ENCODE assay signal across 37 cellular contexts in the genomic region with DNA sequence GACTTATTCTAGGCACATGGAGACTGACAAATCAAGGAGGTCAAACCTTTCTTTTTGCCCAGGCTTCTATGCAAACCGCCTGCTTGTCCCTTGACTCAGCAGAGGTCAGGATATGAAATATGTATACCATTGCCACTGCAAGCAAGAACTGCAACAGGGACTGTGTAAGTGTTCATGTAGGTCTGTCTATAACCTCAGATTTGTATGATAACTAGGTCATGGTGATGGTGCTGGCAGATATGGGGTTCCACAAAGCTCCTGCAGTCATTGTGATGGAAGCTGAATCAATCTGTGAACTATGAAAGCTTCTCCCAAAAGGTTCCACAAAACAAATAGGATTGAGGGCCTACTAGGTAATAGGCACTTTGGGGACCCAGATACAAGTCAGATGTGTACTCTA.
"Had no signal": no experiment of that assay in that cellular context is flagged by ENCODE, and none has a peak within 500 bp of the region (broad histone marks: within the 10 kb centered on the region; RNA-seq: fewer than 3 reads in every experiment).

No MANE protein-coding gene starts in this region.

- H3K27me3 ChIP-seq: adrenal gland, ascending aorta, body of pancreas, brain microvascular endothelial cell, breast epithelium, cardiac muscle cell had no signal

- DNase-seq: activated effector memory CD4-positive, alpha-beta T cell treated with anti-CD3 and anti-CD28 coated beads, Interleukin-2, amount 50 U/mL, for 16 hours; activated effector memory CD4-positive, alpha-beta T cell treated with Interleukin-2 at 50 U/mL for 16 hours; activated gamma-delta T cell; activated gamma-delta T cell treated with Interleukin-2 at 50 U/mL for 16 hours; activated naive CD4-positive, alpha-beta T cell; activated naive CD4-positive, alpha-beta T cell treated with anti-CD3 and anti-CD28 coated beads for 36 hours; activated naive CD4-positive, alpha-beta T cell treated with anti-CD3 and anti-CD28 coated beads, Interleukin-2, amount 10 ng/mL, durations not matched to agents 7 days and 5 days; activated naive CD4-positive, alpha-beta T cell treated with anti-CD3 and anti-CD28 coated beads, Interleukin-2, amount 50 U/mL, for 16 hours; activated naive CD4-positive, alpha-beta T cell treated with Interleukin-2 at 50 U/mL for 16 hours; activated naive CD8-positive, alpha-beta T cell treated with anti-CD3 and anti-CD28 coated beads for 36 hours; activated naive CD8-positive, alpha-beta T cell treated with anti-CD3 and anti-CD28 coated beads, Interleukin-2, amount 10 ng/mL, durations not matched to agents 7 days and 5 days; activated naive CD8-positive, alpha-beta T cell treated with anti-CD3 and anti-CD28 coated beads, Interleukin-2, amount 50 U/mL, for 24 hours; activated T-cell treated with anti-CD3 and anti-CD28 coated beads, Interleukin-2, amount 50 U/mL, for 24 hours; activated T-cell treated with anti-CD3 and anti-CD28 coated beads, Interleukin-2, amount 50 U/mL, for 4 hours; activated T-cell treated with anti-CD3 and anti-CD28 coated beads, Interleukin-2, amount 50 U/mL, for 48 hours; activated T-cell treated with anti-CD3 and anti-CD28 coated beads, Interleukin-2, amount 50 U/mL, for 72 hours; adrenal gland; amniotic stem cell; amygdala; anterior cingulate cortex; aorta; brain microvascular endothelial cell; caudate nucleus; central memory CD4-positive, alpha-beta T cell; cerebellar nuclear complex had no signal

- H3K4me3 ChIP-seq: adrenal gland, ascending aorta, body of pancreas, breast epithelium, cardiac muscle cell had no signal

- H3K4me1 Mint-ChIP-seq: activated naive CD4-positive, alpha-beta T cell treated with anti-CD3 and anti-CD28 coated beads, Interleukin-2, amount 10 ng/mL, durations not matched to agents 7 days and 5 days; activated naive CD4-positive, alpha-beta T cell treated with anti-CD3 and anti-CD28 coated beads, Interleukin-2, amount 50 U/mL, for 24 hours; activated naive CD8-positive, alpha-beta T cell treated with anti-CD3 and anti-CD28 coated beads for 36 hours; activated naive CD8-positive, alpha-beta T cell treated with anti-CD3 and anti-CD28 coated beads, Interleukin-2, amount 10 ng/mL, durations not matched to agents 7 days and 5 days; activated naive CD8-positive, alpha-beta T cell treated with anti-CD3 and anti-CD28 coated beads, Interleukin-2, amount 50 U/mL, for 24 hours; activated T-helper 17 cell treated with anti-CD3 and anti-CD28 coated beads, Interleukin-2, amount 50 U/mL, for 72 hours; central memory CD8-positive, alpha-beta T cell had no signal

- H3K4me1 ChIP-seq: adrenal gland, ascending aorta, breast epithelium had no signal

- H3K27ac ChIP-seq: adrenal gland, ascending aorta, brain microvascular endothelial cell, breast epithelium, cardiac muscle cell had no signal

- H3K9me3 Mint-ChIP-seq: activated naive CD4-positive, alpha-beta T cell treated with anti-CD3 and anti-CD28 coated beads for 36 hours; activated naive CD4-positive, alpha-beta T cell treated with anti-CD3 and anti-CD28 coated beads, Interleukin-2, amount 10 ng/mL, durations not matched to agents 7 days and 5 days; activated naive CD4-positive, alpha-beta T cell treated with anti-CD3 and anti-CD28 coated beads, Interleukin-2, amount 50 U/mL, for 24 hours; activated naive CD4-positive, alpha-beta T cell treated with anti-CD3 and anti-CD28 coated beads, Interleukin-2, amount 50 U/mL, for 72 hours; activated naive CD8-positive, alpha-beta T cell treated with anti-CD3 and anti-CD28 coated beads for 36 hours; activated naive CD8-positive, alpha-beta T cell treated with anti-CD3 and anti-CD28 coated beads, Interleukin-2, amount 10 ng/mL, durations not matched to agents 7 days and 5 days; activated naive CD8-positive, alpha-beta T cell treated with anti-CD3 and anti-CD28 coated beads, Interleukin-2, amount 50 U/mL, for 24 hours; activated T-cell treated with anti-CD3 and anti-CD28 coated beads, Interleukin-2, amount 50 U/mL, for 24 hours; activated T-cell treated with anti-CD3 and anti-CD28 coated beads, Interleukin-2, amount 50 U/mL, for 4 hours; activated T-cell treated with anti-CD3 and anti-CD28 coated beads, Interleukin-2, amount 50 U/mL, for 72 hours; activated T-helper 1 cell treated with anti-CD3 and anti-CD28 coated beads, Interleukin-12 subunit alpha, Interleukin-12 subunit beta, Interleukin-2, Interleukin-4 antibody, amounts not matched to agents 30 ng/mL and 10 ng/mL and 1 ng/mL, durations not matched to agents 14 hours and 24 hours and 36 hours; activated T-helper 17 cell treated with anti-CD3 and anti-CD28 coated beads, Interleukin-2, amount 50 U/mL, for 72 hours; activated T-helper 2 cell treated with anti-CD3 and anti-CD28 coated beads, Interferon-gamma antibody, Interleukin-2, Interleukin-4, amounts not matched to agents 10 μg/mL and 5 μg/mL and 100 μg/mL, durations not matched to agents 14 hours and 24 hours and 36 hours; central memory CD8-positive, alpha-beta T cell had no signal

- H3K27me3 Mint-ChIP-seq: activated naive CD4-positive, alpha-beta T cell treated with anti-CD3 and anti-CD28 coated beads, Interleukin-2, amount 10 ng/mL, durations not matched to agents 7 days and 5 days; activated naive CD4-positive, alpha-beta T cell treated with anti-CD3 and anti-CD28 coated beads, Interleukin-2, amount 50 U/mL, for 24 hours; activated naive CD8-positive, alpha-beta T cell had no signal

- H3K4me3 Mint-ChIP-seq: activated naive CD4-positive, alpha-beta T cell treated with anti-CD3 and anti-CD28 coated beads for 36 hours; activated naive CD4-positive, alpha-beta T cell treated with anti-CD3 and anti-CD28 coated beads, Interleukin-2, amount 10 ng/mL, durations not matched to agents 7 days and 5 days; activated naive CD4-positive, alpha-beta T cell treated with anti-CD3 and anti-CD28 coated beads, Interleukin-2, amount 50 U/mL, for 24 hours; activated naive CD8-positive, alpha-beta T cell; activated naive CD8-positive, alpha-beta T cell treated with anti-CD3 and anti-CD28 coated beads for 36 hours; activated naive CD8-positive, alpha-beta T cell treated with anti-CD3 and anti-CD28 coated beads, Interleukin-2, amount 10 ng/mL, durations not matched to agents 7 days and 5 days; activated naive CD8-positive, alpha-beta T cell treated with anti-CD3 and anti-CD28 coated beads, Interleukin-2, amount 50 U/mL, for 24 hours; activated T-cell treated with anti-CD3 and anti-CD28 coated beads, Interleukin-2, amount 50 U/mL, for 24 hours; activated T-cell treated with anti-CD3 and anti-CD28 coated beads, Interleukin-2, amount 50 U/mL, for 4 hours; activated T-cell treated with anti-CD3 and anti-CD28 coated beads, Interleukin-2, amount 50 U/mL, for 72 hours; activated T-helper 1 cell treated with anti-CD3 and anti-CD28 coated beads, Interleukin-12 subunit alpha, Interleukin-12 subunit beta, Interleukin-2, Interleukin-4 antibody, amounts not matched to agents 30 ng/mL and 10 ng/mL and 1 ng/mL, durations not matched to agents 14 hours and 24 hours and 36 hours; activated T-helper 17 cell treated with anti-CD3 and anti-CD28 coated beads, Interleukin-2, amount 50 U/mL, for 72 hours; brain; central memory CD8-positive, alpha-beta T cell had no signal

- ATAC-seq: activated naive CD4-positive, alpha-beta T cell treated with anti-CD3 and anti-CD28 coated beads, Interleukin-2, amount 50 U/mL, for 72 hours; activated naive CD8-positive, alpha-beta T cell treated with anti-CD3 and anti-CD28 coated beads, Interleukin-2, amount 50 U/mL, for 24 hours; activated T-cell treated with anti-CD3 and anti-CD28 coated beads, Interleukin-2, amount 50 U/mL, for 4 hours; activated T-cell treated with anti-CD3 and anti-CD28 coated beads, Interleukin-2, amount 50 U/mL, for 72 hours; activated T-helper 17 cell treated with anti-CD3 and anti-CD28 coated beads, Interleukin-2, amount 50 U/mL, for 72 hours had no signal

- H3K27ac Mint-ChIP-seq: activated naive CD4-positive, alpha-beta T cell treated with anti-CD3 and anti-CD28 coated beads for 36 hours; activated naive CD4-positive, alpha-beta T cell treated with anti-CD3 and anti-CD28 coated beads, Interleukin-2, amount 10 ng/mL, durations not matched to agents 7 days and 5 days; activated naive CD4-positive, alpha-beta T cell treated with anti-CD3 and anti-CD28 coated beads, Interleukin-2, amount 50 U/mL, for 24 hours; activated naive CD4-positive, alpha-beta T cell treated with anti-CD3 and anti-CD28 coated beads, Interleukin-2, amount 50 U/mL, for 72 hours; activated naive CD8-positive, alpha-beta T cell; activated naive CD8-positive, alpha-beta T cell treated with anti-CD3 and anti-CD28 coated beads for 36 hours; activated naive CD8-positive, alpha-beta T cell treated with anti-CD3 and anti-CD28 coated beads, Interleukin-2, amount 10 ng/mL, durations not matched to agents 7 days and 5 days; activated naive CD8-positive, alpha-beta T cell treated with anti-CD3 and anti-CD28 coated beads, Interleukin-2, amount 50 U/mL, for 24 hours; activated T-cell treated with anti-CD3 and anti-CD28 coated beads, Interleukin-2, amount 50 U/mL, for 24 hours; activated T-cell treated with anti-CD3 and anti-CD28 coated beads, Interleukin-2, amount 50 U/mL, for 72 hours; activated T-helper 1 cell treated with anti-CD3 and anti-CD28 coated beads, Interleukin-12 subunit alpha, Interleukin-12 subunit beta, Interleukin-2, Interleukin-4 antibody, amounts not matched to agents 30 ng/mL and 10 ng/mL and 1 ng/mL, durations not matched to agents 14 hours and 24 hours and 36 hours; activated T-helper 17 cell treated with anti-CD3 and anti-CD28 coated beads, Interleukin-2, amount 50 U/mL, for 72 hours; activated T-helper 2 cell treated with anti-CD3 and anti-CD28 coated beads, Interferon-gamma antibody, Interleukin-2, Interleukin-4, amounts not matched to agents 10 μg/mL and 5 μg/mL and 100 μg/mL, durations not matched to agents 14 hours and 24 hours and 36 hours; brain had no signal

- H3K36me3 ChIP-seq: adrenal gland, ascending aorta, brain microvascular endothelial cell, breast epithelium, cardiac muscle cell had no signal

- H3K9me3 ChIP-seq: adrenal gland, ascending aorta, body of pancreas, breast epithelium had no signal

- H3K36me3 Mint-ChIP-seq: activated naive CD4-positive, alpha-beta T cell treated with anti-CD3 and anti-CD28 coated beads, Interleukin-2, amount 10 ng/mL, durations not matched to agents 7 days and 5 days; activated naive CD4-positive, alpha-beta T cell treated with anti-CD3 and anti-CD28 coated beads, Interleukin-2, amount 50 U/mL, for 24 hours; activated naive CD4-positive, alpha-beta T cell treated with anti-CD3 and anti-CD28 coated beads, Interleukin-2, amount 50 U/mL, for 72 hours; activated naive CD8-positive, alpha-beta T cell; activated naive CD8-positive, alpha-beta T cell treated with anti-CD3 and anti-CD28 coated beads for 36 hours; activated naive CD8-positive, alpha-beta T cell treated with anti-CD3 and anti-CD28 coated beads, Interleukin-2, amount 10 ng/mL, durations not matched to agents 7 days and 5 days; brain had no signal
